Comparison of ENCODE assay signal across 23 cellular contexts in genomic region chr10:126302195-126302594, GRCh38.
DNase-seq lines count a peak whose midpoint lies in the region; ATAC-seq and TF ChIP-seq lines count a peak whose summit lies in the region.
"Had no signal": no experiment of that assay in that cellular context is flagged by ENCODE, and none has a peak within 500 bp of the region (broad histone marks: within the 10 kb centered on the region; RNA-seq: fewer than 3 reads in every experiment).

No MANE protein-coding gene starts in this region.

- TF ChIP-seq CTCF in smooth muscle cell (IDR thresholded peaks at IDR 0.05; ENCODE audit: borderline replicate concordance, insufficient read depth, poor library complexity, severe bottlenecking) = no peak

- 80 to 100% methylated on average over 3 to 5 of the region's 5 CpGs for WGBS in mesodermal cell (ENCODE audit: insufficient coverage in 2 of 2), 2 experiments
- 79% methylated on average over 5 of the region's 5 CpGs for WGBS in smooth muscle cell (ENCODE audit: low lambda C conversion rate)

- peak overlapping the region; percentile 9 for H3K4me3 ChIP-seq in adipocyte (ENCODE audit: low read length)
- no peak overlapping the region for H3K4me3 ChIP-seq in mesodermal cell (ENCODE audit: extremely low read depth, insufficient read depth, low read length, poor library complexity, severe bottlenecking)
- H3K4me3 ChIP-seq in smooth muscle cell = no peak overlapping the region

- peaks cover 3% of the 10 kb centered on the region for H3F3A ChIP-seq in smooth muscle cell (ENCODE audit: low read depth)

- H3K27ac ChIP-seq in mesodermal cell (ENCODE audit: low read depth, low read length, severe bottlenecking) = peak overlapping the region; percentile 7
- no peak overlapping the region for H3K27ac ChIP-seq in smooth muscle cell (ENCODE audit: low read depth)
- H3K27ac ChIP-seq: 22Rv1, RWPE1 had no signal

- intact Hi-C loops in left cardiac atrium (cut with DNase I) = no loop called here

- ATAC-seq in left cardiac atrium = no peak
- ATAC-seq: Panc1 had no signal

- in situ Hi-C loops in KBM-7 (cut with MboI; ENCODE audit: low pct_unique_long_range_greater_than_20kb, low sequenced_read_pairs) = no loop called here

- peaks cover 14% of the 10 kb centered on the region for H3K9me3 ChIP-seq in adipocyte (ENCODE audit: control insufficient read depth, low read length)
- H3K9me3 ChIP-seq in mesodermal cell (ENCODE audit: control insufficient read depth, low read length) = peaks cover 8% of the 10 kb centered on the region
- no peaks in the 10 kb centered on the region for H3K9me3 ChIP-seq in smooth muscle cell (replicated peaks; ENCODE audit: low read depth)

- H4K20me1 ChIP-seq in smooth muscle cell (ENCODE audit: low read depth) = no peaks in the 10 kb centered on the region

- no peaks in the 10 kb centered on the region for H3K27me3 ChIP-seq in adipocyte (replicated peaks; ENCODE audit: control insufficient read depth, insufficient read depth, low read length)
- H3K27me3 ChIP-seq in smooth muscle cell (ENCODE audit: low read depth) = no peaks in the 10 kb centered on the region

- H3K79me2 ChIP-seq in smooth muscle cell (ENCODE audit: low read depth) = peaks cover 54% of the 10 kb centered on the region

- H3K4me2 ChIP-seq in smooth muscle cell = peak overlapping the region; percentile 38

- H3K9ac ChIP-seq in adipocyte (ENCODE audit: low read length) = no peak overlapping the region
- no peak overlapping the region for H3K9ac ChIP-seq in smooth muscle cell (ENCODE audit: low read depth)

- H3K4me1 ChIP-seq in adipocyte (ENCODE audit: control insufficient read depth, insufficient read depth, low read length) (peaks cover 15% of the 10 kb centered on the region), mesodermal cell (ENCODE audit: control insufficient read depth, insufficient read depth, low read length, poor library complexity, severe bottlenecking) (no peaks in the 10 kb centered on the region), smooth muscle cell (ENCODE audit: low read depth) (peaks cover 19% of the 10 kb centered on the region)

- H2AFZ ChIP-seq in smooth muscle cell (ENCODE audit: low read depth) = no peak overlapping the region

- no peaks in the 10 kb centered on the region for H3K36me3 ChIP-seq in adipocyte (ENCODE audit: control insufficient read depth, insufficient read depth, low read length, severe bottlenecking)
- H3K36me3 ChIP-seq in mesodermal cell (ENCODE audit: control insufficient read depth, insufficient read depth, low read length) = no peaks in the 10 kb centered on the region
- no peaks in the 10 kb centered on the region for H3K36me3 ChIP-seq in smooth muscle cell (ENCODE audit: low read depth)

- DNase-seq in NCI-H82 (lab: John Stamatoyannopoulos, UW) (peak; percentile 17), NCI-H82 treated with DMSO at 0.1 percent for 48 hours (lab: John Stamatoyannopoulos, UW; ENCODE audit: unreplicated experiment) (no peak), adipocyte (ENCODE audit: low read depth) (no peak), smooth muscle cell (lab: John Stamatoyannopoulos, UW; ENCODE audit: unreplicated experiment) (no peak), NCI-H1048 (lab: John Stamatoyannopoulos, UW) (no peak), KBM-7 (no peak), left cardiac atrium (no peak)
- DNase-seq: DMS153, DND-41, H9, Karpas-422, MV-4-11, NCI-H1105 treated with DMSO at 0.1 percent for 48 hours, NCI-H1930, NCI-H2107, NCI-H446, NCI-H524 treated with DMSO at 0.1 percent for 48 hours, NCI-H774, SHP77 had no signal
